Comparison of ENCODE assay signal across 1 cellular context in the genomic region with DNA sequence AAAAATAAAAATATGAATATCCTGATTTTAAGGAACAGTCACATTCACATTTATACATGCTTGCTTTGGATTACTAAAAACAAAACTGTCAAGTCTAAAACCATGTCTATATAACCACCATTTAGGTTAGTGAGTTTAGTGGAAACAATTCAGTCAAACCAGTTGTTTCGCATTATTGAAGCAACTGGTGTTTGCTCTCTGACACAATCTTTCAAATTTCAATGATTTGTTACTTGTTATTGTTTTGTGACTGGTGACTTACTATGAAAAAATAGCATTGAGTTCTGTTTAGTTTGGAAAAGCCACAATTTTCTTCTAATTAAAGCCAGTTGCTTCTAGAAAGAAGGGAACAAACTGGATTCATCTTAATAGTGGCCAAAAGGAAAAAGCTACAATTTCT.
TF ChIP-seq lines count a peak whose summit lies in the region.

No MANE protein-coding gene starts in this region.

TF ChIP-seq in SK-N-SH treated with all-trans-retinoic acid at 6 μM for 48 hours, 23 proteins besides CTCF, POLR2A, EP300 and RAD21 (continued from another document):
- no peak for TF ChIP-seq ARNTL (CRISPR knock-in tag; IDR thresholded peaks at IDR 0.05; ENCODE audit: borderline replicate concordance, low read depth)
- TF ChIP-seq ZNF8 (CRISPR knock-in tag; IDR thresholded peaks at IDR 0.05) = no peak
- TF ChIP-seq OSR1 (CRISPR knock-in tag; IDR thresholded peaks at IDR 0.05) = no peak
- no peak for TF ChIP-seq ISL1 (CRISPR knock-in tag; IDR thresholded peaks at IDR 0.05)
- TF ChIP-seq, protein P1, sequence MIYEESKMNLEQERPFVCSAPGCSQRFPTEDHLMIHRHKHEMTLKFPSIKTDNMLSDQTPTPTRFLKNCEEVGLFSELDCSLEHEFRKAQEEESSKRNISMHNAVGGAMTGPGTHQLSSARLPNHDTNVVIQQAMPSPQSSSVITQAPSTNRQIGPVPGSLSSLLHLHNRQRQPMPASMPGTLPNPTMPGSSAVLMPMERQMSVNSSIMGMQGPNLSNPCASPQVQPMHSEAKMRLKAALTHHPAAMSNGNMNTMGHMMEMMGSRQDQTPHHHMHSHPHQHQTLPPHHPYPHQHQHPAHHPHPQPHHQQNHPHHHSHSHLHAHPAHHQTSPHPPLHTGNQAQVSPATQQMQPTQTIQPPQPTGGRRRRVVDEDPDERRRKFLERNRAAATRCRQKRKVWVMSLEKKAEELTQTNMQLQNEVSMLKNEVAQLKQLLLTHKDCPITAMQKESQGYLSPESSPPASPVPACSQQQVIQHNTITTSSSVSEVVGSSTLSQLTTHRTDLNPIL (CRISPR knock-in tag; IDR thresholded peaks at IDR 0.05; ENCODE audit: low read depth) = no peak
- TF ChIP-seq, protein P2, sequence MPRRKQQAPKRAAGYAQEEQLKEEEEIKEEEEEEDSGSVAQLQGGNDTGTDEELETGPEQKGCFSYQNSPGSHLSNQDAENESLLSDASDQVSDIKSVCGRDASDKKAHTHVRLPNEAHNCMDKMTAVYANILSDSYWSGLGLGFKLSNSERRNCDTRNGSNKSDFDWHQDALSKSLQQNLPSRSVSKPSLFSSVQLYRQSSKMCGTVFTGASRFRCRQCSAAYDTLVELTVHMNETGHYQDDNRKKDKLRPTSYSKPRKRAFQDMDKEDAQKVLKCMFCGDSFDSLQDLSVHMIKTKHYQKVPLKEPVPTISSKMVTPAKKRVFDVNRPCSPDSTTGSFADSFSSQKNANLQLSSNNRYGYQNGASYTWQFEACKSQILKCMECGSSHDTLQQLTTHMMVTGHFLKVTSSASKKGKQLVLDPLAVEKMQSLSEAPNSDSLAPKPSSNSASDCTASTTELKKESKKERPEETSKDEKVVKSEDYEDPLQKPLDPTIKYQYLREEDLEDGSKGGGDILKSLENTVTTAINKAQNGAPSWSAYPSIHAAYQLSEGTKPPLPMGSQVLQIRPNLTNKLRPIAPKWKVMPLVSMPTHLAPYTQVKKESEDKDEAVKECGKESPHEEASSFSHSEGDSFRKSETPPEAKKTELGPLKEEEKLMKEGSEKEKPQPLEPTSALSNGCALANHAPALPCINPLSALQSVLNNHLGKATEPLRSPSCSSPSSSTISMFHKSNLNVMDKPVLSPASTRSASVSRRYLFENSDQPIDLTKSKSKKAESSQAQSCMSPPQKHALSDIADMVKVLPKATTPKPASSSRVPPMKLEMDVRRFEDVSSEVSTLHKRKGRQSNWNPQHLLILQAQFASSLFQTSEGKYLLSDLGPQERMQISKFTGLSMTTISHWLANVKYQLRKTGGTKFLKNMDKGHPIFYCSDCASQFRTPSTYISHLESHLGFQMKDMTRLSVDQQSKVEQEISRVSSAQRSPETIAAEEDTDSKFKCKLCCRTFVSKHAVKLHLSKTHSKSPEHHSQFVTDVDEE (CRISPR knock-in tag; IDR thresholded peaks at IDR 0.05) = no peak
- no peak for TF ChIP-seq TCF4 (CRISPR knock-in tag; IDR thresholded peaks at IDR 0.05; ENCODE audit: borderline replicate concordance)
- TF ChIP-seq, protein P3, sequence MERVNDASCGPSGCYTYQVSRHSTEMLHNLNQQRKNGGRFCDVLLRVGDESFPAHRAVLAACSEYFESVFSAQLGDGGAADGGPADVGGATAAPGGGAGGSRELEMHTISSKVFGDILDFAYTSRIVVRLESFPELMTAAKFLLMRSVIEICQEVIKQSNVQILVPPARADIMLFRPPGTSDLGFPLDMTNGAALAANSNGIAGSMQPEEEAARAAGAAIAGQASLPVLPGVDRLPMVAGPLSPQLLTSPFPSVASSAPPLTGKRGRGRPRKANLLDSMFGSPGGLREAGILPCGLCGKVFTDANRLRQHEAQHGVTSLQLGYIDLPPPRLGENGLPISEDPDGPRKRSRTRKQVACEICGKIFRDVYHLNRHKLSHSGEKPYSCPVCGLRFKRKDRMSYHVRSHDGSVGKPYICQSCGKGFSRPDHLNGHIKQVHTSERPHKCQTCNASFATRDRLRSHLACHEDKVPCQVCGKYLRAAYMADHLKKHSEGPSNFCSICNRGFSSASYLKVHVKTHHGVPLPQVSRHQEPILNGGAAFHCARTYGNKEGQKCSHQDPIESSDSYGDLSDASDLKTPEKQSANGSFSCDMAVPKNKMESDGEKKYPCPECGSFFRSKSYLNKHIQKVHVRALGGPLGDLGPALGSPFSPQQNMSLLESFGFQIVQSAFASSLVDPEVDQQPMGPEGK (CRISPR knock-in tag; IDR thresholded peaks at IDR 0.05; ENCODE audit: borderline replicate concordance) = no peak
- no peak for TF ChIP-seq ZFP30 (CRISPR knock-in tag; IDR thresholded peaks at IDR 0.05)
- TF ChIP-seq RARB (CRISPR knock-in tag; IDR thresholded peaks at IDR 0.05) = no peak
- no peak for TF ChIP-seq SNAI2 (CRISPR knock-in tag; IDR thresholded peaks at IDR 0.05)
TF ChIP-seq in SK-N-SH treated with all-trans-retinoic acid at 6 μM for 48 hours: peak in this region for 0.
